In genomic region chr2:102355526-102356380, GRCh38 we compare ENCODE assay signal across 8 cellular contexts. TPM values are rescaled to one million over a fixed set of nuclear protein-coding genes. Genes with fewer than 3 reads are reported as not detected.
DNase-seq lines count a peak whose midpoint lies in the region; ATAC-seq and TF ChIP-seq lines count a peak whose summit lies in the region.

Gene IL18R1, plus strand, starts transcription at chr2:102355796. Its CDS starts 6,865 bp downstream, at chr2:102362661.

- H3K27ac Mint-ChIP-seq in T-cell = peak within 1 kb of the TSS; percentile 94 to 98

- H3K4ac ChIP-seq in IMR-90 (ENCODE audit: low read depth, low read length) = peak within 1 kb of the TSS; percentile 68

- H3K4me1 ChIP-seq in IMR-90 (ENCODE audit: control insufficient read depth, insufficient read depth, low read length) (peaks cover 2% of the 10 kb centered on the region; the same call in 1 of the 2 replicates), adrenal gland (replicated peaks in 1 of 2) (peaks cover 0 to 4% of the 10 kb centered on the region in 2 donors), right atrium auricular region (peaks cover 0 to 5% of the 10 kb centered on the region in 2 donors), rectal smooth muscle tissue (ENCODE audit: control insufficient read depth, insufficient read depth, low read length) (no peaks in the 10 kb centered on the region), uterus (no peaks in the 10 kb centered on the region)

- ATAC-seq in GM21529 (IDR thresholded peaks at IDR 0.05; ENCODE audit: unreplicated experiment) (peak; percentile 89), IMR-90 (ENCODE audit: low read depth) (peak; percentile 100), T-cell (replicated peaks in 1 of 4) (peak; percentile 88 to 91 (median 90))

- peak within 1 kb of the TSS; percentile 55 for H4K91ac ChIP-seq in IMR-90 (ENCODE audit: insufficient read depth, low read depth, low read length)

- CTCF ChIA-PET in IMR-90 (lab: Yijun Ruan, JAX) (interaction anchor here (0.6 to 1.3 kb wide), 9 partner anchors 13 to 351 kb away, joined by 3 to 6 read pairs (median 4); no protein-coding TSS in a partner anchor), T-cell (lab: Charles Lee) (interaction anchor here (0.7 to 1.4 kb wide), 13 partner anchors 9 to 1115 kb away, joined by 3 to 6 read pairs (median 4); no protein-coding TSS in a partner anchor)

- peak within 1 kb of the TSS; percentile 83 for H3K4me3 ChIP-seq in IMR-90 (ENCODE audit: insufficient read depth, low read depth, low read length)
- peak within 1 kb of the TSS in 3 of 4 donors; percentile 32 to 88 (median 36) for H3K4me3 ChIP-seq in adrenal gland
- H3K4me3 ChIP-seq in right atrium auricular region = peak within 1 kb of the TSS; percentile 52 to 75
- peak within 1 kb of the TSS; percentile 56 for H3K4me3 ChIP-seq in rectal smooth muscle tissue (ENCODE audit: low read length)
- peak within 1 kb of the TSS; percentile 51 to 63 for H3K4me3 ChIP-seq in uterus

- no peaks in the 10 kb centered on the region for H3K9me1 ChIP-seq in IMR-90 (ENCODE audit: insufficient read depth, low read length)

- H4K8ac ChIP-seq in IMR-90 (ENCODE audit: low read depth in 2 of 2, low read length in 2 of 2) = peak within 1 kb of the TSS; percentile 62 to 79; a peak in 2 of 4 replicates

- H4K5ac ChIP-seq in IMR-90 (ENCODE audit: low read depth, low read length) = no peak within 1 kb of the TSS

- no peaks in the 10 kb centered on the region for H3K9me3 Mint-ChIP-seq in T-cell

- 0% methylated on average over 48 of the region's 69 CpGs; no CpG with 5 or more reads in 1 of the 2 experiments for WGBS in IMR-90 (ENCODE audit: extremely low coverage in 2 of 2, insufficient read length in 1 of 2), 2 experiments
- 3 to 5% (median 4%) methylated on average over 48 to 69 of the region's 69 CpGs for WGBS in adrenal gland, 4 donors

- H2BK15ac ChIP-seq in IMR-90 (ENCODE audit: low read depth, low read length) = peak within 1 kb of the TSS; percentile 79; the same call in 1 of the 3 replicates

- POLR2A ChIA-PET in IMR-90 (lab: Charles Lee; ENCODE audit: unreplicated experiment) (no interaction called here), T-cell (lab: Charles Lee) (no interaction called here)

- H3K9ac ChIP-seq in IMR-90 (ENCODE audit: low read depth, low read length) (peak within 1 kb of the TSS; percentile 77), rectal smooth muscle tissue (ENCODE audit: low read length) (no peak within 1 kb of the TSS)

- TF ChIP-seq CTCF in IMR-90 (conservative IDR thresholded peaks at IDR 0.05; ENCODE audit: low read depth, low read length) (peak; percentile 90), adrenal gland (IDR thresholded peaks at IDR 0.05) (peak; percentile 43 to 87 (median 68)), right atrium auricular region (IDR thresholded peaks at IDR 0.05) (peak; percentile 83 to 92), uterus (IDR thresholded peaks at IDR 0.05) (peak; percentile 60 to 86 (median 76))

- H2BK20ac ChIP-seq in IMR-90 (ENCODE audit: low read depth, low read length) = no peak within 1 kb of the TSS

- H2AFZ ChIP-seq in IMR-90 (replicated peaks; ENCODE audit: low read length, poor library complexity) = peak within 1 kb of the TSS; percentile 99

- intact Hi-C loops in IMR-90 (cut with micrococcal nuclease) = loop anchor here (1.0 to 10.0 kb wide), 7 partner anchors 88 to 471 kb away; no protein-coding TSS in a partner anchor
- intact Hi-C loops in adrenal gland (cut with DNase I) = loop anchor here (10.0 kb wide), 2 partner anchors 331 to 471 kb away; no protein-coding TSS in a partner anchor
- intact Hi-C loops in uterus (cut with DNase I; ENCODE audit: low total_unique reads) = no loop called here

- H3K4me1 Mint-ChIP-seq in T-cell = peaks cover 36 to 43% (median 41%) of the 10 kb centered on the region in 3 donors

- in situ Hi-C loops in IMR-90 (cut with MboI; ENCODE audit: low sequenced_read_pairs) = loop anchor here (5.0 kb wide), 1 partner anchor 103 kb away; no protein-coding TSS in a partner anchor

- TF ChIP-seq POLR2A in IMR-90 (IDR thresholded peaks at IDR 0.05; ENCODE audit: low read depth, low read length) = no peak; the same call in 1 of the 2 replicates
- TF ChIP-seq POLR2A in adrenal gland (IDR thresholded peaks at IDR 0.05) = peak in 1 of 2 donors; percentile 21
- no peak for TF ChIP-seq POLR2A in uterus (IDR thresholded peaks at IDR 0.05)

- H3K23ac ChIP-seq in IMR-90 (ENCODE audit: low read depth, low read length) = peak within 1 kb of the TSS; percentile 87; the same call in 1 of the 2 replicates

- no peaks in the 10 kb centered on the region for H3K36me3 Mint-ChIP-seq in T-cell

- no peaks in the 10 kb centered on the region for H3K9me3 ChIP-seq in IMR-90 (ENCODE audit: control insufficient read depth, insufficient read depth, low read length)
- no peaks in the 10 kb centered on the region for H3K9me3 ChIP-seq in adrenal gland (replicated peaks in 1 of 3)
- no peaks in the 10 kb centered on the region for H3K9me3 ChIP-seq in right atrium auricular region
- H3K9me3 ChIP-seq in uterus = no peaks in the 10 kb centered on the region

- H3K27ac ChIP-seq in IMR-90 (ENCODE audit: insufficient read depth, low read length) (peak within 1 kb of the TSS; percentile 65; the same call in 1 of the 2 replicates), adrenal gland (peak within 1 kb of the TSS in 3 of 5 donors; percentile 29 to 72 (median 44)), right atrium auricular region (peak within 1 kb of the TSS; percentile 42 to 80), rectal smooth muscle tissue (ENCODE audit: low read depth, low read length) (no peak within 1 kb of the TSS), uterus (peak within 1 kb of the TSS; percentile 61 to 63)

- no peaks in the 10 kb centered on the region for H3K79me1 ChIP-seq in IMR-90 (ENCODE audit: low read depth in 1 of 2, low read length in 2 of 2)

- no peaks in the 10 kb centered on the region for H3K27me3 Mint-ChIP-seq in T-cell

- BruUV-seq in IMR-90 (replicated peaks; lab: Mats Ljungman, UMichigan) = no TSS peak

- dilution Hi-C loops in IMR-90 (cut with HindIII; ENCODE audit: low sequenced_read_pairs, unreplicated experiment) = no loop called here

- H3K4me2 ChIP-seq in IMR-90 (ENCODE audit: low read depth, low read length) = peak within 1 kb of the TSS; percentile 63

- peak; percentile 88 for TF ChIP-seq RAD21 in IMR-90 (IDR thresholded peaks at IDR 0.05; ENCODE audit: low read length)

- DNase-seq in ELF-1 (ENCODE audit: low read depth, low spot score) = peak; percentile 77
- peak; percentile 69 for DNase-seq in IMR-90
- peak; percentile 15 to 71 (median 50) for DNase-seq in T-cell
- peak; percentile 64 to 81 (median 75) for DNase-seq in adrenal gland
- DNase-seq in right atrium auricular region (ENCODE audit: low spot score) = peak; percentile 70
- peak; percentile 55 to 76 for DNase-seq in uterus

- H2AK5ac ChIP-seq in IMR-90 (ENCODE audit: low read depth, low read length) = no peak within 1 kb of the TSS

- no peak within 1 kb of the TSS for H2BK5ac ChIP-seq in IMR-90 (ENCODE audit: low read depth, low read length, poor library complexity, severe bottlenecking)

- H2BK120ac ChIP-seq in IMR-90 (ENCODE audit: low read depth, low read length) = peak within 1 kb of the TSS; percentile 89

- H3K18ac ChIP-seq in IMR-90 (ENCODE audit: low read depth, low read length) = no peak within 1 kb of the TSS; the same call in 1 of the 2 replicates

- H3K27me3 ChIP-seq in IMR-90 (ENCODE audit: control insufficient read depth, insufficient read depth, low read length) = 0 out of 2 replicates have a peak, but pooled peaks cover 2% of the 10 kb centered on the region
- no peaks in the 10 kb centered on the region for H3K27me3 ChIP-seq in adrenal gland
- no peaks in the 10 kb centered on the region for H3K27me3 ChIP-seq in right atrium auricular region
- H3K27me3 ChIP-seq in rectal smooth muscle tissue (ENCODE audit: control insufficient read depth, insufficient read depth, low read length) = no peaks in the 10 kb centered on the region
- H3K27me3 ChIP-seq in uterus = no peaks in the 10 kb centered on the region

- H3K56ac ChIP-seq in IMR-90 (ENCODE audit: extremely low read depth, insufficient read depth, low read length) = peak within 1 kb of the TSS; percentile 28; the same call in 1 of the 2 replicates

- peak within 1 kb of the TSS; percentile 95 to 98 (median 97) for H3K4me3 Mint-ChIP-seq in T-cell

- peak within 1 kb of the TSS; percentile 95 for H3K14ac ChIP-seq in IMR-90 (replicated peaks; ENCODE audit: low read depth, low read length)

- peak within 1 kb of the TSS; percentile 78 for H2AK9ac ChIP-seq in IMR-90 (replicated peaks; ENCODE audit: low read depth, low read length, poor library complexity)

- H3K36me3 ChIP-seq in IMR-90 (ENCODE audit: control insufficient read depth, insufficient read depth, low read length) = no peaks in the 10 kb centered on the region
- no peaks in the 10 kb centered on the region for H3K36me3 ChIP-seq in adrenal gland (replicated peaks in 1 of 2)
- H3K36me3 ChIP-seq in right atrium auricular region = no peaks in the 10 kb centered on the region
- no peaks in the 10 kb centered on the region for H3K36me3 ChIP-seq in rectal smooth muscle tissue (ENCODE audit: control insufficient read depth, insufficient read depth, low read length)
- H3K36me3 ChIP-seq in uterus = no peaks in the 10 kb centered on the region

- H4K20me1 ChIP-seq in IMR-90 (ENCODE audit: insufficient read depth, low read length) = no peaks in the 10 kb centered on the region

TF ChIP-seq in IMR-90, 13 proteins besides CTCF, POLR2A, EP300 and RAD21:
- TF ChIP-seq SMC3 (IDR thresholded peaks at IDR 0.05; ENCODE audit: low read depth, low read length) (peak; percentile 82), MAZ (IDR thresholded peaks at IDR 0.05; ENCODE audit: borderline replicate concordance, low read depth, low read length) (no peak), NFE2L2 (IDR thresholded peaks at IDR 0.05; ENCODE audit: low read depth, low read length) (no peak)

RNA-seq across cellular contexts. Expression of gene IL18R1, which starts in this region (rescaled TPM):
- total RNA-seq in IMR-90 (2012; rRNA removed) (0.18 and 0.28 TPM in 2 replicates), T-cell (10 to 100 TPM in 3 of 5 donors, 1 to 10 TPM in 2; 4.8 to 12.5 (median 10.1) TPM), adrenal gland (1 to 10 TPM; 1.2 to 5.5 (median 4.3) TPM), right atrium auricular region (1 to 10 TPM; 1.9 to 5.0 TPM), uterus (10 to 100 TPM in 1 of 4 donors, 1 to 10 TPM in 3; 1.3 to 10.4 (median 4.6) TPM)
- polyA plus RNA-seq in IMR-90 (2012; rRNA removed) (0.14 and 0.24 TPM in 2 replicates), adrenal gland (1 to 10 TPM; 2.3 to 3.1 (median 2.4) TPM)
- 0.03 and 0.08 TPM in 2 replicates for polyA plus RNA-seq in IMR-90 (2012; cell fraction: cytosol; rRNA removed)
- polyA plus RNA-seq in IMR-90 (2012; cell fraction: nucleus; rRNA removed; ENCODE audit: low replicate concordance) = 0.09 and 0.46 TPM in 2 replicates

Comparison
In these comparisons a context has a peak if more than half of its experiments do, and no peak if none do; other contexts are left out.
1. Peak in DNase-seq, ATAC-seq, H3K4me3 ChIP-seq, H3K27ac ChIP-seq, H3K9ac ChIP-seq and H3K4me2 ChIP-seq in IMR-90; RNA of the gene not detected or under 1 TPM.